In the genomic region with DNA sequence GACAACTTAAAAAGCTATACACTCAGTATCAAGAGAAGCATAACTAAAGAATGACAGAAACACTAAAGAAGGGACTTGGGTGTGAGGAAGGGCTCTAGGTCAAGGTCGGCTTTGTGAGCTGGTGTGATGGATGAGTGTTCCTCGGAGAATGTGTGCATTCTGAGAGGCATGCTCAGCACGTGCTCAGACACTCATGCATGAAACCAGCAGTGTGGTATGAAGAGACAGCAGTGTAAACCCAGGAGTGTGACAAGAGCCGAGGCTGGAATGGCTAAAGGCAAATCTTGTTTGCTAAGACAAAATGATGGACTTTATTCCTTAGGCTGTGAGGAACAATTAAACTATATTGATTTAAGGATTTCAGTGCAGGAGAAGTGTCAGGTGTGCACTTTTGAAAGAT, we compare ENCODE assay signal across 1 cellular context.
TF ChIP-seq lines count a peak whose summit lies in the region.

No MANE protein-coding gene starts in this region.

TF ChIP-seq in WTC11, 78 proteins besides CTCF, POLR2A, EP300 and RAD21 (continued from another document):
- TF ChIP-seq, protein P1, sequence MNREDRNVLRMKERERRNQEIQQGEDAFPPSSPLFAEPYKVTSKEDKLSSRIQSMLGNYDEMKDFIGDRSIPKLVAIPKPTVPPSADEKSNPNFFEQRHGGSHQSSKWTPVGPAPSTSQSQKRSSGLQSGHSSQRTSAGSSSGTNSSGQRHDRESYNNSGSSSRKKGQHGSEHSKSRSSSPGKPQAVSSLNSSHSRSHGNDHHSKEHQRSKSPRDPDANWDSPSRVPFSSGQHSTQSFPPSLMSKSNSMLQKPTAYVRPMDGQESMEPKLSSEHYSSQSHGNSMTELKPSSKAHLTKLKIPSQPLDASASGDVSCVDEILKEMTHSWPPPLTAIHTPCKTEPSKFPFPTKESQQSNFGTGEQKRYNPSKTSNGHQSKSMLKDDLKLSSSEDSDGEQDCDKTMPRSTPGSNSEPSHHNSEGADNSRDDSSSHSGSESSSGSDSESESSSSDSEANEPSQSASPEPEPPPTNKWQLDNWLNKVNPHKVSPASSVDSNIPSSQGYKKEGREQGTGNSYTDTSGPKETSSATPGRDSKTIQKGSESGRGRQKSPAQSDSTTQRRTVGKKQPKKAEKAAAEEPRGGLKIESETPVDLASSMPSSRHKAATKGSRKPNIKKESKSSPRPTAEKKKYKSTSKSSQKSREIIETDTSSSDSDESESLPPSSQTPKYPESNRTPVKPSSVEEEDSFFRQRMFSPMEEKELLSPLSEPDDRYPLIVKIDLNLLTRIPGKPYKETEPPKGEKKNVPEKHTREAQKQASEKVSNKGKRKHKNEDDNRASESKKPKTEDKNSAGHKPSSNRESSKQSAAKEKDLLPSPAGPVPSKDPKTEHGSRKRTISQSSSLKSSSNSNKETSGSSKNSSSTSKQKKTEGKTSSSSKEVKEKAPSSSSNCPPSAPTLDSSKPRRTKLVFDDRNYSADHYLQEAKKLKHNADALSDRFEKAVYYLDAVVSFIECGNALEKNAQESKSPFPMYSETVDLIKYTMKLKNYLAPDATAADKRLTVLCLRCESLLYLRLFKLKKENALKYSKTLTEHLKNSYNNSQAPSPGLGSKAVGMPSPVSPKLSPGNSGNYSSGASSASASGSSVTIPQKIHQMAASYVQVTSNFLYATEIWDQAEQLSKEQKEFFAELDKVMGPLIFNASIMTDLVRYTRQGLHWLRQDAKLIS (CRISPR knock-in tag; IDR thresholded peaks at IDR 0.05; ENCODE audit: borderline replicate concordance): no peak
- TF ChIP-seq ATF3 (CRISPR knock-in tag; conservative IDR thresholded peaks at IDR 0.05) (no peak), IRF1 (CRISPR knock-in tag; IDR thresholded peaks at IDR 0.05) (no peak), RELA (CRISPR knock-in tag; IDR thresholded peaks at IDR 0.05; ENCODE audit: borderline replicate concordance) (no peak), KAT7 (CRISPR knock-in tag; IDR thresholded peaks at IDR 0.05; ENCODE audit: borderline replicate concordance) (no peak), CREM (CRISPR knock-in tag; IDR thresholded peaks at IDR 0.05) (no peak), ZNF425 (CRISPR knock-in tag; conservative IDR thresholded peaks at IDR 0.05) (no peak), FOXK1 (CRISPR knock-in tag; IDR thresholded peaks at IDR 0.05) (no peak)
- TF ChIP-seq, protein P2, sequence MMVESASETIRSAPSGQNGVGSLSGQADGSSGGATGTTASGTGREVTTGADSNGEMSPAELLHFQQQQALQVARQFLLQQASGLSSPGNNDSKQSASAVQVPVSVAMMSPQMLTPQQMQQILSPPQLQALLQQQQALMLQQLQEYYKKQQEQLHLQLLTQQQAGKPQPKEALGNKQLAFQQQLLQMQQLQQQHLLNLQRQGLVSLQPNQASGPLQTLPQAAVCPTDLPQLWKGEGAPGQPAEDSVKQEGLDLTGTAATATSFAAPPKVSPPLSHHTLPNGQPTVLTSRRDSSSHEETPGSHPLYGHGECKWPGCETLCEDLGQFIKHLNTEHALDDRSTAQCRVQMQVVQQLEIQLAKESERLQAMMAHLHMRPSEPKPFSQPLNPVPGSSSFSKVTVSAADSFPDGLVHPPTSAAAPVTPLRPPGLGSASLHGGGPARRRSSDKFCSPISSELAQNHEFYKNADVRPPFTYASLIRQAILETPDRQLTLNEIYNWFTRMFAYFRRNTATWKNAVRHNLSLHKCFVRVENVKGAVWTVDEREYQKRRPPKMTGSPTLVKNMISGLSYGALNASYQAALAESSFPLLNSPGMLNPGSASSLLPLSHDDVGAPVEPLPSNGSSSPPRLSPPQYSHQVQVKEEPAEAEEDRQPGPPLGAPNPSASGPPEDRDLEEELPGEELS (CRISPR knock-in tag; IDR thresholded peaks at IDR 0.05): no peak
